ENCODE assay signal across 1 cellular context in the genomic region with DNA sequence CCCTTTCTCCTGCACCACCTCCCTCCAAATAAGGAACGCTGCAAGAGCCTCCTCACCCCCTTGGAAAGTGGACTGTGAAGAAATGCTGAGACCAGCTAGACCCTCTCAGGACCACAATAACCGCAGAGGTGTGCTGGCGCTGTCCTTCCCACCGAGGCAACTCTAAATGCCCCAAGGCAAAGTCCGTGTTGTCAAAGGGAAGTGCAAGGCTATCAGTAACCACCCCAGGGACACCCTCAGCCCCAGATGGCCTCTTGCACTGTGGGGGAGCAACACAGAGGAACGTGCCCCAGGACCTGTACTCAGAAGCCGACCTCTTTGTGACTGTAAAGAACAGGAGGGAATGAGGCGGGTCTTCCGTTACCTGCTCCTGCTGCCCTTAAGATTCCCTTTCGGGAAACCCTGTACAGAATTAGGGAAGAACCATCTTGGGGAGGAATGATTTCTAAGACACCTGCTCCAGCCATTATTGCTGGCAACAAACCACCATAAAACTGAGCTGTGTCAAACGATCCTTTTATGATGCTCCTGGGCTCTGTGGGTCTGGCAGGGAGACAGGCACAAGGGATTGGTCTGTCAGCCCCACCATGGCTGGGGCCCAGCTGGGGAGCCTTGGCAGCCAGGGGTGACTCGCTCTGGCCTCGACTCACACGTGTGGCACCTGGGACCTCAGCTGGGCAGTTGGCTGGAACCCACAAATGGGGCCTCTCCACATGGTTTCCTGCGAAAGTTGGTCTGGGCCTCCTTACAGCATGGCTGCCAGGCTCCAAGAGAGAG.
TF ChIP-seq lines count a peak whose summit lies in the region.

No MANE protein-coding gene starts in this region.

TF ChIP-seq in HepG2, 621 proteins besides CTCF, POLR2A, EP300 and RAD21 (continued from another document and continues in another):
- TF ChIP-seq KDM3A (CRISPR knock-in tag; IDR thresholded peaks at IDR 0.05; ENCODE audit: low read depth) (no peak), ZNF10 (CRISPR knock-in tag; IDR thresholded peaks at IDR 0.05; ENCODE audit: borderline replicate concordance, low read depth) (no peak), TRIM24 (CRISPR knock-in tag; IDR thresholded peaks at IDR 0.05) (0 out of 2 replicates have a peak, but pooled peaks have one; percentile 36), ZNF530 (CRISPR knock-in tag; IDR thresholded peaks at IDR 0.05; ENCODE audit: low read depth) (no peak), YY1 (IDR thresholded peaks at IDR 0.05; ENCODE audit: insufficient read depth, insufficient replicate concordance, low read depth, low read length) (peak; percentile 13), RARA (CRISPR knock-in tag; IDR thresholded peaks at IDR 0.05) (peak; percentile 93), ZNF788 (CRISPR knock-in tag; IDR thresholded peaks at IDR 0.05; ENCODE audit: borderline replicate concordance) (peak; percentile 41; the same call in 1 of the 2 replicates), SRY (CRISPR knock-in tag; IDR thresholded peaks at IDR 0.05) (0 out of 2 replicates have a peak, but pooled peaks have one; percentile 23), MTA1 (CRISPR knock-in tag; IDR thresholded peaks at IDR 0.05; ENCODE audit: borderline replicate concordance) (peak; percentile 82; the same call in 1 of the 2 replicates), MED8 (CRISPR knock-in tag; IDR thresholded peaks at IDR 0.05; ENCODE audit: insufficient replicate concordance) (peak; percentile 48), DPF2 (CRISPR knock-in tag; IDR thresholded peaks at IDR 0.05; ENCODE audit: borderline replicate concordance, low read depth) (peak; percentile 75; the same call in 1 of the 2 replicates), GABPB1 (CRISPR knock-in tag; IDR thresholded peaks at IDR 0.05) (peak; percentile 6; the same call in 1 of the 2 replicates), ZNF605 (CRISPR knock-in tag; IDR thresholded peaks at IDR 0.05) (no peak; the same call in 1 of the 2 replicates), JDP2 (CRISPR knock-in tag; IDR thresholded peaks at IDR 0.05; ENCODE audit: borderline replicate concordance) (no peak), ZNF496 (CRISPR knock-in tag; IDR thresholded peaks at IDR 0.05; ENCODE audit: insufficient replicate concordance) (no peak), PHF21A (CRISPR knock-in tag; IDR thresholded peaks at IDR 0.05) (peak; percentile 93), ZNF660 (CRISPR knock-in tag; IDR thresholded peaks at IDR 0.05; ENCODE audit: borderline replicate concordance, low read depth) (no peak), SYNCRIP (IDR thresholded peaks at IDR 0.05; ENCODE audit: insufficient read depth, low read depth, low read length) (no peak), ZNF83 (CRISPR knock-in tag; IDR thresholded peaks at IDR 0.05; ENCODE audit: borderline replicate concordance) (no peak), TBX2 (CRISPR knock-in tag; IDR thresholded peaks at IDR 0.05; ENCODE audit: borderline replicate concordance) (peak; percentile 86; the same call in 1 of the 2 replicates), GATAD2A (CRISPR knock-in tag; IDR thresholded peaks at IDR 0.05) (peak; percentile 66), IRX3 (CRISPR knock-in tag; IDR thresholded peaks at IDR 0.05; ENCODE audit: borderline replicate concordance, low read depth) (no peak), HDAC2 (CRISPR knock-in tag; IDR thresholded peaks at IDR 0.05) (peak; percentile 77), ZNF790 (CRISPR knock-in tag; IDR thresholded peaks at IDR 0.05; ENCODE audit: borderline replicate concordance) (no peak), JUND (CRISPR knock-in tag; IDR thresholded peaks at IDR 0.05) (no peak), ZNF350 (CRISPR knock-in tag; IDR thresholded peaks at IDR 0.05; ENCODE audit: borderline replicate concordance, low read depth) (peak; percentile 28; the same call in 1 of the 2 replicates), ZNF891 (CRISPR knock-in tag; IDR thresholded peaks at IDR 0.05) (peak; percentile 40; the same call in 1 of the 2 replicates), MTF1 (CRISPR knock-in tag; IDR thresholded peaks at IDR 0.05) (no peak), SAP130 (CRISPR knock-in tag; IDR thresholded peaks at IDR 0.05; ENCODE audit: low read depth) (peak; percentile 87), ZNF615 (CRISPR knock-in tag; IDR thresholded peaks at IDR 0.05; ENCODE audit: borderline replicate concordance) (no peak), ZNF746 (CRISPR knock-in tag; IDR thresholded peaks at IDR 0.05) (peak; percentile 66; the same call in 1 of the 2 replicates), GPN1 (CRISPR knock-in tag; IDR thresholded peaks at IDR 0.05; ENCODE audit: borderline replicate concordance) (no peak), CEBPG (CRISPR knock-in tag; IDR thresholded peaks at IDR 0.05) (peak; percentile 53; the same call in 1 of the 2 replicates), ZNF3 (CRISPR knock-in tag; IDR thresholded peaks at IDR 0.05) (no peak), ZBTB1 (CRISPR knock-in tag; IDR thresholded peaks at IDR 0.05; ENCODE audit: borderline replicate concordance) (no peak), ZNF747 (CRISPR knock-in tag; IDR thresholded peaks at IDR 0.05; ENCODE audit: borderline replicate concordance) (no peak), U2AF2 (IDR thresholded peaks at IDR 0.05; ENCODE audit: low read depth, low read length) (no peak), FLYWCH1 (CRISPR knock-in tag; IDR thresholded peaks at IDR 0.05) (no peak)
- TF ChIP-seq, protein P1, sequence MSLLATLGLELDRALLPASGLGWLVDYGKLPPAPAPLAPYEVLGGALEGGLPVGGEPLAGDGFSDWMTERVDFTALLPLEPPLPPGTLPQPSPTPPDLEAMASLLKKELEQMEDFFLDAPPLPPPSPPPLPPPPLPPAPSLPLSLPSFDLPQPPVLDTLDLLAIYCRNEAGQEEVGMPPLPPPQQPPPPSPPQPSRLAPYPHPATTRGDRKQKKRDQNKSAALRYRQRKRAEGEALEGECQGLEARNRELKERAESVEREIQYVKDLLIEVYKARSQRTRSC (CRISPR knock-in tag; IDR thresholded peaks at IDR 0.05; ENCODE audit: low read depth) = no peak
- TF ChIP-seq, protein P2, sequence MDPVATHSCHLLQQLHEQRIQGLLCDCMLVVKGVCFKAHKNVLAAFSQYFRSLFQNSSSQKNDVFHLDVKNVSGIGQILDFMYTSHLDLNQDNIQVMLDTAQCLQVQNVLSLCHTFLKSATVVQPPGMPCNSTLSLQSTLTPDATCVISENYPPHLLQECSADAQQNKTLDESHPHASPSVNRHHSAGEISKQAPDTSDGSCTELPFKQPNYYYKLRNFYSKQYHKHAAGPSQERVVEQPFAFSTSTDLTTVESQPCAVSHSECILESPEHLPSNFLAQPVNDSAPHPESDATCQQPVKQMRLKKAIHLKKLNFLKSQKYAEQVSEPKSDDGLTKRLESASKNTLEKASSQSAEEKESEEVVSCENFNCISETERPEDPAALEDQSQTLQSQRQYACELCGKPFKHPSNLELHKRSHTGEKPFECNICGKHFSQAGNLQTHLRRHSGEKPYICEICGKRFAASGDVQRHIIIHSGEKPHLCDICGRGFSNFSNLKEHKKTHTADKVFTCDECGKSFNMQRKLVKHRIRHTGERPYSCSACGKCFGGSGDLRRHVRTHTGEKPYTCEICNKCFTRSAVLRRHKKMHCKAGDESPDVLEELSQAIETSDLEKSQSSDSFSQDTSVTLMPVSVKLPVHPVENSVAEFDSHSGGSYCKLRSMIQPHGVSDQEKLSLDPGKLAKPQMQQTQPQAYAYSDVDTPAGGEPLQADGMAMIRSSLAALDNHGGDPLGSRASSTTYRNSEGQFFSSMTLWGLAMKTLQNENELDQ (CRISPR knock-in tag; IDR thresholded peaks at IDR 0.05; ENCODE audit: borderline replicate concordance) = no peak
- TF ChIP-seq, protein P3, sequence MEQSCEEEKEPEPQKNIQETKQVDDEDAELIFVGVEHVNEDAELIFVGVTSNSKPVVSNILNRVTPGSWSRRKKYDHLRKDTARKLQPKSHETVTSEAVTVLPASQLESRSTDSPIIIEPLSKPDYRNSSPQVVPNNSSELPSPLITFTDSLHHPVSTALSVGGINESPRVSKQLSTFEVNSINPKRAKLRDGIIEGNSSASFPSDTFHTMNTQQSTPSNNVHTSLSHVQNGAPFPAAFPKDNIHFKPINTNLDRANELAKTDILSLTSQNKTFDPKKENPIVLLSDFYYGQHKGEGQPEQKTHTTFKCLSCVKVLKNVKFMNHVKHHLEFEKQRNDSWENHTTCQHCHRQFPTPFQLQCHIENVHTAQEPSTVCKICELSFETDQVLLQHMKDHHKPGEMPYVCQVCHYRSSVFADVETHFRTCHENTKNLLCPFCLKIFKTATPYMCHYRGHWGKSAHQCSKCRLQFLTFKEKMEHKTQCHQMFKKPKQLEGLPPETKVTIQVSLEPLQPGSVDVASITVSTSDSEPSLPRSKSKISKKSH (CRISPR knock-in tag; IDR thresholded peaks at IDR 0.05; ENCODE audit: borderline replicate concordance) = no peak
- TF ChIP-seq, protein P4, sequence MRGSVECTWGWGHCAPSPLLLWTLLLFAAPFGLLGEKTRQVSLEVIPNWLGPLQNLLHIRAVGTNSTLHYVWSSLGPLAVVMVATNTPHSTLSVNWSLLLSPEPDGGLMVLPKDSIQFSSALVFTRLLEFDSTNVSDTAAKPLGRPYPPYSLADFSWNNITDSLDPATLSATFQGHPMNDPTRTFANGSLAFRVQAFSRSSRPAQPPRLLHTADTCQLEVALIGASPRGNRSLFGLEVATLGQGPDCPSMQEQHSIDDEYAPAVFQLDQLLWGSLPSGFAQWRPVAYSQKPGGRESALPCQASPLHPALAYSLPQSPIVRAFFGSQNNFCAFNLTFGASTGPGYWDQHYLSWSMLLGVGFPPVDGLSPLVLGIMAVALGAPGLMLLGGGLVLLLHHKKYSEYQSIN (CRISPR knock-in tag; IDR thresholded peaks at IDR 0.05; ENCODE audit: borderline replicate concordance) = no peak
- TF ChIP-seq, protein P5, sequence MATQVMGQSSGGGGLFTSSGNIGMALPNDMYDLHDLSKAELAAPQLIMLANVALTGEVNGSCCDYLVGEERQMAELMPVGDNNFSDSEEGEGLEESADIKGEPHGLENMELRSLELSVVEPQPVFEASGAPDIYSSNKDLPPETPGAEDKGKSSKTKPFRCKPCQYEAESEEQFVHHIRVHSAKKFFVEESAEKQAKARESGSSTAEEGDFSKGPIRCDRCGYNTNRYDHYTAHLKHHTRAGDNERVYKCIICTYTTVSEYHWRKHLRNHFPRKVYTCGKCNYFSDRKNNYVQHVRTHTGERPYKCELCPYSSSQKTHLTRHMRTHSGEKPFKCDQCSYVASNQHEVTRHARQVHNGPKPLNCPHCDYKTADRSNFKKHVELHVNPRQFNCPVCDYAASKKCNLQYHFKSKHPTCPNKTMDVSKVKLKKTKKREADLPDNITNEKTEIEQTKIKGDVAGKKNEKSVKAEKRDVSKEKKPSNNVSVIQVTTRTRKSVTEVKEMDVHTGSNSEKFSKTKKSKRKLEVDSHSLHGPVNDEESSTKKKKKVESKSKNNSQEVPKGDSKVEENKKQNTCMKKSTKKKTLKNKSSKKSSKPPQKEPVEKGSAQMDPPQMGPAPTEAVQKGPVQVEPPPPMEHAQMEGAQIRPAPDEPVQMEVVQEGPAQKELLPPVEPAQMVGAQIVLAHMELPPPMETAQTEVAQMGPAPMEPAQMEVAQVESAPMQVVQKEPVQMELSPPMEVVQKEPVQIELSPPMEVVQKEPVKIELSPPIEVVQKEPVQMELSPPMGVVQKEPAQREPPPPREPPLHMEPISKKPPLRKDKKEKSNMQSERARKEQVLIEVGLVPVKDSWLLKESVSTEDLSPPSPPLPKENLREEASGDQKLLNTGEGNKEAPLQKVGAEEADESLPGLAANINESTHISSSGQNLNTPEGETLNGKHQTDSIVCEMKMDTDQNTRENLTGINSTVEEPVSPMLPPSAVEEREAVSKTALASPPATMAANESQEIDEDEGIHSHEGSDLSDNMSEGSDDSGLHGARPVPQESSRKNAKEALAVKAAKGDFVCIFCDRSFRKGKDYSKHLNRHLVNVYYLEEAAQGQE (IDR thresholded peaks at IDR 0.05; ENCODE audit: borderline replicate concordance in 1 of 2, low read depth in 1 of 2, low read length in 2 of 2) = peak in 1 of 2 experiments; percentile 22; a peak in 1 of 4 replicates
- TF ChIP-seq, protein P6, sequence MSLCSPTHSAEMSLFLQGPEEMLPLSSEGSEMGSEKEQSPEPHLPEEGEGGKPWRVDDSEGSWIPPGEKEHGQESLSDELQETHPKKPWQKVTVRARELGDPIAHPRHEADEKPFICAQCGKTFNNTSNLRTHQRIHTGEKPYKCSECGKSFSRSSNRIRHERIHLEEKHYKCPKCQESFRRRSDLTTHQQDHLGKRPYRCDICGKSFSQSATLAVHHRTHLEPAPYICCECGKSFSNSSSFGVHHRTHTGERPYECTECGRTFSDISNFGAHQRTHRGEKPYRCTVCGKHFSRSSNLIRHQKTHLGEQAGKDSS (CRISPR knock-in tag; IDR thresholded peaks at IDR 0.05; ENCODE audit: borderline replicate concordance, low read depth) = peak; percentile 62; the same call in 1 of the 2 replicates
- TF ChIP-seq, protein P7, sequence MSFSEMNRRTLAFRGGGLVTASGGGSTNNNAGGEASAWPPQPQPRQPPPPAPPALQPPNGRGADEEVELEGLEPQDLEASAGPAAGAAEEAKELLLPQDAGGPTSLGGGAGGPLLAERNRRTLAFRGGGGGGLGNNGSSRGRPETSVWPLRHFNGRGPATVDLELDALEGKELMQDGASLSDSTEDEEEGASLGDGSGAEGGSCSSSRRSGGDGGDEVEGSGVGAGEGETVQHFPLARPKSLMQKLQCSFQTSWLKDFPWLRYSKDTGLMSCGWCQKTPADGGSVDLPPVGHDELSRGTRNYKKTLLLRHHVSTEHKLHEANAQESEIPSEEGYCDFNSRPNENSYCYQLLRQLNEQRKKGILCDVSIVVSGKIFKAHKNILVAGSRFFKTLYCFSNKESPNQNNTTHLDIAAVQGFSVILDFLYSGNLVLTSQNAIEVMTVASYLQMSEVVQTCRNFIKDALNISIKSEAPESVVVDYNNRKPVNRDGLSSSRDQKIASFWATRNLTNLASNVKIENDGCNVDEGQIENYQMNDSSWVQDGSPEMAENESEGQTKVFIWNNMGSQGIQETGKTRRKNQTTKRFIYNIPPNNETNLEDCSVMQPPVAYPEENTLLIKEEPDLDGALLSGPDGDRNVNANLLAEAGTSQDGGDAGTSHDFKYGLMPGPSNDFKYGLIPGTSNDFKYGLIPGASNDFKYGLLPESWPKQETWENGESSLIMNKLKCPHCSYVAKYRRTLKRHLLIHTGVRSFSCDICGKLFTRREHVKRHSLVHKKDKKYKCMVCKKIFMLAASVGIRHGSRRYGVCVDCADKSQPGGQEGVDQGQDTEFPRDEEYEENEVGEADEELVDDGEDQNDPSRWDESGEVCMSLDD (CRISPR knock-in tag; IDR thresholded peaks at IDR 0.05; ENCODE audit: borderline replicate concordance) = no peak
- TF ChIP-seq, protein P8, sequence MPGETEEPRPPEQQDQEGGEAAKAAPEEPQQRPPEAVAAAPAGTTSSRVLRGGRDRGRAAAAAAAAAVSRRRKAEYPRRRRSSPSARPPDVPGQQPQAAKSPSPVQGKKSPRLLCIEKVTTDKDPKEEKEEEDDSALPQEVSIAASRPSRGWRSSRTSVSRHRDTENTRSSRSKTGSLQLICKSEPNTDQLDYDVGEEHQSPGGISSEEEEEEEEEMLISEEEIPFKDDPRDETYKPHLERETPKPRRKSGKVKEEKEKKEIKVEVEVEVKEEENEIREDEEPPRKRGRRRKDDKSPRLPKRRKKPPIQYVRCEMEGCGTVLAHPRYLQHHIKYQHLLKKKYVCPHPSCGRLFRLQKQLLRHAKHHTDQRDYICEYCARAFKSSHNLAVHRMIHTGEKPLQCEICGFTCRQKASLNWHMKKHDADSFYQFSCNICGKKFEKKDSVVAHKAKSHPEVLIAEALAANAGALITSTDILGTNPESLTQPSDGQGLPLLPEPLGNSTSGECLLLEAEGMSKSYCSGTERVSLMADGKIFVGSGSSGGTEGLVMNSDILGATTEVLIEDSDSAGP (CRISPR knock-in tag; IDR thresholded peaks at IDR 0.05; ENCODE audit: borderline replicate concordance) = peak; percentile 70; the same call in 1 of the 2 replicates
- TF ChIP-seq, protein P9, sequence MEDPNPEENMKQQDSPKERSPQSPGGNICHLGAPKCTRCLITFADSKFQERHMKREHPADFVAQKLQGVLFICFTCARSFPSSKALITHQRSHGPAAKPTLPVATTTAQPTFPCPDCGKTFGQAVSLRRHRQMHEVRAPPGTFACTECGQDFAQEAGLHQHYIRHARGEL (CRISPR knock-in tag; IDR thresholded peaks at IDR 0.05) = 0 out of 2 replicates have a peak, but pooled peaks have one; percentile 19
